25 cellular contexts compared by ENCODE assay signal in genomic region chr6:85983032-85983659, GRCh38.
DNase-seq lines count a peak whose midpoint lies in the region; ATAC-seq, FAIRE-seq and TF ChIP-seq lines count a peak whose summit lies in the region.
"Had no signal": no experiment of that assay in that cellular context is flagged by ENCODE, and none has a peak within 500 bp of the region (broad histone marks: within the 10 kb centered on the region; RNA-seq: fewer than 3 reads in every experiment).

No MANE protein-coding gene starts in this region.

- no peaks in the 10 kb centered on the region for H3K27me3 ChIP-seq in ascending aorta
- H3K27me3 ChIP-seq: BLaER1, gastroesophageal sphincter, MG63, upper lobe of left lung had no signal

- peak; percentile 90 for ATAC-seq in GM19025 (IDR thresholded peaks at IDR 0.05; ENCODE audit: low read depth, unreplicated experiment)
- peak; percentile 57 for ATAC-seq in GM21576 (IDR thresholded peaks at IDR 0.05; ENCODE audit: unreplicated experiment)
- ATAC-seq in HG03280 (IDR thresholded peaks at IDR 0.05; ENCODE audit: unreplicated experiment), result peak; percentile 72
- ATAC-seq: activated naive CD8-positive, alpha-beta T cell treated with anti-CD3 and anti-CD28 coated beads, Interleukin-2, amount 50 U/mL, for 24 hours; activated T-helper 17 cell treated with anti-CD3 and anti-CD28 coated beads, Interleukin-2, amount 50 U/mL, for 72 hours; gastroesophageal sphincter; left ventricle myocardium superior; right cardiac atrium had no signal

- no peaks in the 10 kb centered on the region for H3K4me1 Mint-ChIP-seq in MCF 10A (ENCODE audit: insufficient read depth, unreplicated experiment)
- H3K4me1 Mint-ChIP-seq: activated B cell treated with CpG ODN at 0.5 μM for 24 hours; activated naive CD8-positive, alpha-beta T cell treated with anti-CD3 and anti-CD28 coated beads, Interleukin-2, amount 50 U/mL, for 24 hours; activated T-helper 17 cell treated with anti-CD3 and anti-CD28 coated beads, Interleukin-2, amount 50 U/mL, for 72 hours had no signal

- TF ChIP-seq CTCF in GM12865 (IDR thresholded peaks at IDR 0.05; ENCODE audit: insufficient read depth, low read depth, low read length, missing control alignments), result no peak
- TF ChIP-seq CTCF in ascending aorta (IDR thresholded peaks at IDR 0.05), result no peak
- no peak for TF ChIP-seq CTCF in MCF 10A (IDR thresholded peaks at IDR 0.05; ENCODE audit: unreplicated experiment)

- H3K4me3 ChIP-seq in GM12865 (ENCODE audit: low read depth, low read length) (peak overlapping the region; percentile 19), ascending aorta (no peak overlapping the region)
- H3K4me3 ChIP-seq: BLaER1, gastroesophageal sphincter, MG63, upper lobe of left lung had no signal

- H3K36me3 ChIP-seq in ascending aorta, result no peaks in the 10 kb centered on the region
- H3K36me3 ChIP-seq: BLaER1, gastroesophageal sphincter, MG63, upper lobe of left lung had no signal

- H3K9me3 ChIP-seq in ascending aorta, result peaks cover 8 to 20% of the 10 kb centered on the region in 2 donors
- H3K9me3 ChIP-seq: BLaER1, MG63 had no signal

- FAIRE-seq in GM19239 (lab: Jason Lieb, UNC), result no peak

- H3K9me3 Mint-ChIP-seq in MCF 10A (ENCODE audit: unreplicated experiment), result peaks cover 26% of the 10 kb centered on the region

- H3K27me3 Mint-ChIP-seq in MCF 10A (ENCODE audit: insufficient read depth, unreplicated experiment), result no peaks in the 10 kb centered on the region
- H3K27me3 Mint-ChIP-seq: activated B cell treated with CpG ODN at 0.5 μM for 24 hours; activated naive CD8-positive, alpha-beta T cell treated with anti-CD3 and anti-CD28 coated beads, Interleukin-2, amount 50 U/mL, for 24 hours; activated T-helper 17 cell treated with anti-CD3 and anti-CD28 coated beads, Interleukin-2, amount 50 U/mL, for 72 hours; stimulated activated naive CD8-positive, alpha-beta T cell treated with anti-CD3 and anti-CD28 coated beads, Interleukin-15, Interleukin-2, amounts not matched to agents 100 ng/mL and 50 ng/mL, for 24 hours had no signal

- no peaks in the 10 kb centered on the region for H3K4me1 ChIP-seq in ascending aorta
- H3K4me1 ChIP-seq: BLaER1, gastroesophageal sphincter had no signal

- H3K36me3 Mint-ChIP-seq in MCF 10A (ENCODE audit: insufficient read depth, unreplicated experiment), result no peaks in the 10 kb centered on the region

- BruUV-seq in MCF 10A (replicated peaks; lab: Mats Ljungman, UMichigan), result no TSS peak

- CTCF ChIA-PET in MCF 10A (lab: Yijun Ruan, JAX), result no interaction called here

- H3K27ac Mint-ChIP-seq in MCF 10A (ENCODE audit: low read depth, unreplicated experiment), result no peak overlapping the region
- H3K27ac Mint-ChIP-seq: activated B cell treated with CpG ODN at 0.5 μM for 24 hours; activated naive CD8-positive, alpha-beta T cell treated with anti-CD3 and anti-CD28 coated beads, Interleukin-2, amount 50 U/mL, for 24 hours; activated T-helper 17 cell treated with anti-CD3 and anti-CD28 coated beads, Interleukin-2, amount 50 U/mL, for 72 hours; stimulated activated naive CD8-positive, alpha-beta T cell treated with anti-CD3 and anti-CD28 coated beads, Interleukin-15, Interleukin-2, amounts not matched to agents 100 ng/mL and 50 ng/mL, for 24 hours had no signal

- DNase-seq in GM12865 (ENCODE audit: low read depth) (peak; percentile 48), GM19239 (ENCODE audit: insufficient read length, low spot score) (no peak), ascending aorta (ENCODE audit: low spot score in 2 of 2) (no peak), superior temporal gyrus (ENCODE audit: extremely low spot score) (no peak), MCF 10A (ENCODE audit: unreplicated experiment) (no peak)
- DNase-seq: 8988T; activated B cell treated with CpG ODN at 0.5 μM for 24 hours; activated CD8-positive, alpha-beta memory T cell treated with anti-CD3 and anti-CD28 coated beads for 24 hours; activated naive CD8-positive, alpha-beta T cell treated with anti-CD3 and anti-CD28 coated beads, Interleukin-2, amount 50 U/mL, for 24 hours; erythroblast; GF-D8; left ventricle myocardium superior; MG63; NCI-H187 treated with DMSO at 0.1 percent for 48 hours; right cardiac atrium; Right ventricle myocardium superior; T-helper 1 cell; upper lobe of left lung had no signal

- intact Hi-C loops in ascending aorta (cut with DNase I) (no loop called here), MCF 10A (cut with micrococcal nuclease) (no loop called here)

- POLR2A ChIA-PET in MCF 10A (lab: Yijun Ruan, JAX), result no interaction called here

- no peak overlapping the region for H3K27ac ChIP-seq in ascending aorta
- H3K27ac ChIP-seq: BLaER1, gastroesophageal sphincter, upper lobe of left lung had no signal

- no peak overlapping the region for H3K4me3 Mint-ChIP-seq in MCF 10A (ENCODE audit: unreplicated experiment)
- H3K4me3 Mint-ChIP-seq: activated B cell treated with CpG ODN at 0.5 μM for 24 hours; activated naive CD8-positive, alpha-beta T cell treated with anti-CD3 and anti-CD28 coated beads, Interleukin-2, amount 50 U/mL, for 24 hours; activated T-helper 17 cell treated with anti-CD3 and anti-CD28 coated beads, Interleukin-2, amount 50 U/mL, for 72 hours; stimulated activated naive CD8-positive, alpha-beta T cell treated with anti-CD3 and anti-CD28 coated beads, Interleukin-15, Interleukin-2, amounts not matched to agents 100 ng/mL and 50 ng/mL, for 24 hours had no signal
